In the genomic region with DNA sequence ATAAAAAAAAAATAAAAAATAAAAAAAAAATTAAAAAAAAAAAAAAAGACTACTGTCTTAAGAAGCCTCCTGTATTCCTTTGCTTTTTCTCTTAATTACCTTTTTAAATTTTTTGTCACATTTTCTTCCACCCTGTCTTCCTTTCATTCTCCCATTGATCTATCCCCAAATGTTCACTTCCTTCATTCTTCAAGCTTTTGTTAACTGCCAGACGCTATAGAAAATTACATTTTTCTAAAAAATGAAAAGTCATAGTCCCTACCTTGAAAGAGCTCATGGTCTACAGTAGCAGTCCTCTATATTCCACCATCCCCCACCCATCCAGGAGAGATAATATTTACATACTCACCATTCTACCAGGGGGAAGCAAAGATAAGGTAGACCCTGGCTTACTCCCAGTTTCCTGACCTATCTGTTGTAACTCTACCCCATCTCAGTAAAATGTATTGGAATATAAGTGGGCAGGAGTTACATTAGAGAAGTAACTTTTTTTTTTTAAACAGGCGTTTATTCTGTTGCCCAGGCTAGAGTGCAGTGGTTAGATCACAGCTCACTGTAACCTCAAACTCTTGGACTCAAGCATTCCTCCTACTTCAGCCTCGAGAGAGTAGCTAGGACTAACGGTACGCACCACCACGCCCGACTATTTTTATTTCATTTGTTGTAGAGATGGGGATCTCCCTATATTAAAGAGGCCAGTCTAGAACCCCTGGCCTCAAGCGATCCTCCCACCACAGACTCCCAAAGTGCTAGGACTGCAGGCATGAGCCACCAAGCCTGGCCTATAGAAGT, we compare ENCODE assay signal across 1 cellular context.
TF ChIP-seq lines count a peak whose summit lies in the region.

No MANE protein-coding gene starts in this region.

TF ChIP-seq in HepG2, 621 proteins besides CTCF, POLR2A, EP300 and RAD21:
- TF ChIP-seq SOX13 (IDR thresholded peaks at IDR 0.05) (no peak), SOX13 (CRISPR knock-in tag; conservative IDR thresholded peaks at IDR 0.05 in 1 of 2, IDR thresholded peaks at IDR 0.05 in 1 of 2) (peak in 1 of 2 experiments; percentile 32; a peak in 1 of 4 replicates), ZNF318 (CRISPR knock-in tag; IDR thresholded peaks at IDR 0.05) (no peak), ELF3 (CRISPR knock-in tag; IDR thresholded peaks at IDR 0.05) (0 out of 2 replicates have a peak, but pooled peaks have one; percentile 25), KMT2B (CRISPR knock-in tag; IDR thresholded peaks at IDR 0.05) (no peak), ARID5B (CRISPR knock-in tag; IDR thresholded peaks at IDR 0.05) (peak; percentile 19; the same call in 1 of the 2 replicates), HNF4A (CRISPR knock-in tag; IDR thresholded peaks at IDR 0.05) (0 out of 2 replicates have a peak, but pooled peaks have one; percentile 12), MED8 (CRISPR knock-in tag; IDR thresholded peaks at IDR 0.05; ENCODE audit: insufficient replicate concordance) (peak; percentile 28), ZBTB39 (CRISPR knock-in tag; IDR thresholded peaks at IDR 0.05) (no peak), TOPORS (CRISPR knock-in tag; IDR thresholded peaks at IDR 0.05) (no peak), ZNF644 (CRISPR knock-in tag; IDR thresholded peaks at IDR 0.05; ENCODE audit: low read depth) (0 out of 2 replicates have a peak, but pooled peaks have one; percentile 17), FOXA3 (CRISPR knock-in tag; IDR thresholded peaks at IDR 0.05) (peak; percentile 29), ZNF317 (CRISPR knock-in tag; IDR thresholded peaks at IDR 0.05) (0 out of 2 replicates have a peak, but pooled peaks have one; percentile 20), ZNF639 (CRISPR knock-in tag; conservative IDR thresholded peaks at IDR 0.05) (no peak), ARID3A (IDR thresholded peaks at IDR 0.05; ENCODE audit: low read depth, low read length) (0 out of 2 replicates have a peak, but pooled peaks have one; percentile 14), POGZ (CRISPR knock-in tag; IDR thresholded peaks at IDR 0.05) (peak; percentile 44; the same call in 1 of the 2 replicates), GATAD2A (CRISPR knock-in tag; IDR thresholded peaks at IDR 0.05) (0 out of 2 replicates have a peak, but pooled peaks have one; percentile 36)
- TF ChIP-seq, protein P1, sequence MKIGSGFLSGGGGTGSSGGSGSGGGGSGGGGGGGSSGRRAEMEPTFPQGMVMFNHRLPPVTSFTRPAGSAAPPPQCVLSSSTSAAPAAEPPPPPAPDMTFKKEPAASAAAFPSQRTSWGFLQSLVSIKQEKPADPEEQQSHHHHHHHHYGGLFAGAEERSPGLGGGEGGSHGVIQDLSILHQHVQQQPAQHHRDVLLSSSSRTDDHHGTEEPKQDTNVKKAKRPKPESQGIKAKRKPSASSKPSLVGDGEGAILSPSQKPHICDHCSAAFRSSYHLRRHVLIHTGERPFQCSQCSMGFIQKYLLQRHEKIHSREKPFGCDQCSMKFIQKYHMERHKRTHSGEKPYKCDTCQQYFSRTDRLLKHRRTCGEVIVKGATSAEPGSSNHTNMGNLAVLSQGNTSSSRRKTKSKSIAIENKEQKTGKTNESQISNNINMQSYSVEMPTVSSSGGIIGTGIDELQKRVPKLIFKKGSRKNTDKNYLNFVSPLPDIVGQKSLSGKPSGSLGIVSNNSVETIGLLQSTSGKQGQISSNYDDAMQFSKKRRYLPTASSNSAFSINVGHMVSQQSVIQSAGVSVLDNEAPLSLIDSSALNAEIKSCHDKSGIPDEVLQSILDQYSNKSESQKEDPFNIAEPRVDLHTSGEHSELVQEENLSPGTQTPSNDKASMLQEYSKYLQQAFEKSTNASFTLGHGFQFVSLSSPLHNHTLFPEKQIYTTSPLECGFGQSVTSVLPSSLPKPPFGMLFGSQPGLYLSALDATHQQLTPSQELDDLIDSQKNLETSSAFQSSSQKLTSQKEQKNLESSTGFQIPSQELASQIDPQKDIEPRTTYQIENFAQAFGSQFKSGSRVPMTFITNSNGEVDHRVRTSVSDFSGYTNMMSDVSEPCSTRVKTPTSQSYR (CRISPR knock-in tag; IDR thresholded peaks at IDR 0.05; ENCODE audit: borderline replicate concordance) = peak; percentile 90; the same call in 1 of the 2 replicates
- TF ChIP-seq, protein P2, sequence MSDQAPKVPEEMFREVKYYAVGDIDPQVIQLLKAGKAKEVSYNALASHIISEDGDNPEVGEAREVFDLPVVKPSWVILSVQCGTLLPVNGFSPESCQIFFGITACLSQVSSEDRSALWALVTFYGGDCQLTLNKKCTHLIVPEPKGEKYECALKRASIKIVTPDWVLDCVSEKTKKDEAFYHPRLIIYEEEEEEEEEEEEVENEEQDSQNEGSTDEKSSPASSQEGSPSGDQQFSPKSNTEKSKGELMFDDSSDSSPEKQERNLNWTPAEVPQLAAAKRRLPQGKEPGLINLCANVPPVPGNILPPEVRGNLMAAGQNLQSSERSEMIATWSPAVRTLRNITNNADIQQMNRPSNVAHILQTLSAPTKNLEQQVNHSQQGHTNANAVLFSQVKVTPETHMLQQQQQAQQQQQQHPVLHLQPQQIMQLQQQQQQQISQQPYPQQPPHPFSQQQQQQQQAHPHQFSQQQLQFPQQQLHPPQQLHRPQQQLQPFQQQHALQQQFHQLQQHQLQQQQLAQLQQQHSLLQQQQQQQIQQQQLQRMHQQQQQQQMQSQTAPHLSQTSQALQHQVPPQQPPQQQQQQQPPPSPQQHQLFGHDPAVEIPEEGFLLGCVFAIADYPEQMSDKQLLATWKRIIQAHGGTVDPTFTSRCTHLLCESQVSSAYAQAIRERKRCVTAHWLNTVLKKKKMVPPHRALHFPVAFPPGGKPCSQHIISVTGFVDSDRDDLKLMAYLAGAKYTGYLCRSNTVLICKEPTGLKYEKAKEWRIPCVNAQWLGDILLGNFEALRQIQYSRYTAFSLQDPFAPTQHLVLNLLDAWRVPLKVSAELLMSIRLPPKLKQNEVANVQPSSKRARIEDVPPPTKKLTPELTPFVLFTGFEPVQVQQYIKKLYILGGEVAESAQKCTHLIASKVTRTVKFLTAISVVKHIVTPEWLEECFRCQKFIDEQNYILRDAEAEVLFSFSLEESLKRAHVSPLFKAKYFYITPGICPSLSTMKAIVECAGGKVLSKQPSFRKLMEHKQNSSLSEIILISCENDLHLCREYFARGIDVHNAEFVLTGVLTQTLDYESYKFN (CRISPR knock-in tag; conservative IDR thresholded peaks at IDR 0.05) = peak; percentile 41; the same call in 1 of the 2 replicates
